In the genomic region with DNA sequence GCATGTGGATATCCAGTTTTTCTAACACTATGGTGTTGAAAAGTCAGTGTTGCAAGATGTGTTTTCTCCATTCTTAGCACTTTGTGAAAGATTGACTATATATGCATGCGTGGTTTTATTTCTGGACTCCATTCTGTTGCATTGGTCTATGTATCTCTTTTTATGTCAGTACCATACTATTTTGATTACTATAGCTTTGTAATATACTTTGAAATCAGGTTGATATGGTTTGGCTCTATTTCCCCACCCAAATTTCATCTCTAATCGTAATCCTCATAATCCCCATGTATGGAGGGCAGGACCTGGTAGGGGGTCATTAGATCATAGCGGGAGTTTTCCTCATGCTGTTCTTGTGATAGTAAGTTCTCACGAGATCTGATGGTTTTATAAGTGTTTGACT, we compare ENCODE assay signal across 3 cellular contexts.
A peak's percentile ranks its signal among the peaks of the same experiment; 100 is the strongest.
TF ChIP-seq lines count a peak whose summit lies in the region.

No MANE protein-coding gene starts in this region.

TF ChIP-seq in HepG2, 621 proteins besides CTCF, POLR2A, EP300 and RAD21:
- TF ChIP-seq, protein P1, sequence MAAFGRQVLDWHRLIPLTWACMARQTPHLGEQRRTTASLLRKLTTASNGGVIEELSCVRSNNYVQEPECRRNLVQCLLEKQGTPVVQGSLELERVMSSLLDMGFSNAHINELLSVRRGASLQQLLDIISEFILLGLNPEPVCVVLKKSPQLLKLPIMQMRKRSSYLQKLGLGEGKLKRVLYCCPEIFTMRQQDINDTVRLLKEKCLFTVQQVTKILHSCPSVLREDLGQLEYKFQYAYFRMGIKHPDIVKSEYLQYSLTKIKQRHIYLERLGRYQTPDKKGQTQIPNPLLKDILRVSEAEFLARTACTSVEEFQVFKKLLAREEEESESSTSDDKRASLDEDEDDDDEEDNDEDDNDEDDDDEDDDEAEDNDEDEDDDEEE (CRISPR knock-in tag; IDR thresholded peaks at IDR 0.05), result no peak
- TF ChIP-seq PHF20 (CRISPR knock-in tag; IDR thresholded peaks at IDR 0.05) (no peak), THYN1 (CRISPR knock-in tag; IDR thresholded peaks at IDR 0.05; ENCODE audit: borderline replicate concordance, low read depth) (no peak), ZNF644 (CRISPR knock-in tag; IDR thresholded peaks at IDR 0.05; ENCODE audit: low read depth) (no peak), ZNF749 (CRISPR knock-in tag; IDR thresholded peaks at IDR 0.05; ENCODE audit: borderline replicate concordance) (no peak), KDM2A (CRISPR knock-in tag; IDR thresholded peaks at IDR 0.05; ENCODE audit: borderline replicate concordance, low read depth) (no peak), ZNF615 (CRISPR knock-in tag; IDR thresholded peaks at IDR 0.05; ENCODE audit: borderline replicate concordance) (no peak)
- TF ChIP-seq, protein P2, sequence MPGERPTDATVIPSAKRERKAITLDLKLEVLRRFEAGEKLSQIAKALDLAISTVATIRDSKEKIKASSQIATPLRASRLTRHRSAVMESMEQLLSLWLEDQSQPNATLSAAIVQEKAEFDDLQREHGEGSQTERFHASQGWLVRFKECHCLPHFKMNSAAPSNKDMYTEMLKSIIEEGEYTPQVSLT (CRISPR knock-in tag; IDR thresholded peaks at IDR 0.05; ENCODE audit: borderline replicate concordance, low read depth), result no peak
- TF ChIP-seq, protein P3, sequence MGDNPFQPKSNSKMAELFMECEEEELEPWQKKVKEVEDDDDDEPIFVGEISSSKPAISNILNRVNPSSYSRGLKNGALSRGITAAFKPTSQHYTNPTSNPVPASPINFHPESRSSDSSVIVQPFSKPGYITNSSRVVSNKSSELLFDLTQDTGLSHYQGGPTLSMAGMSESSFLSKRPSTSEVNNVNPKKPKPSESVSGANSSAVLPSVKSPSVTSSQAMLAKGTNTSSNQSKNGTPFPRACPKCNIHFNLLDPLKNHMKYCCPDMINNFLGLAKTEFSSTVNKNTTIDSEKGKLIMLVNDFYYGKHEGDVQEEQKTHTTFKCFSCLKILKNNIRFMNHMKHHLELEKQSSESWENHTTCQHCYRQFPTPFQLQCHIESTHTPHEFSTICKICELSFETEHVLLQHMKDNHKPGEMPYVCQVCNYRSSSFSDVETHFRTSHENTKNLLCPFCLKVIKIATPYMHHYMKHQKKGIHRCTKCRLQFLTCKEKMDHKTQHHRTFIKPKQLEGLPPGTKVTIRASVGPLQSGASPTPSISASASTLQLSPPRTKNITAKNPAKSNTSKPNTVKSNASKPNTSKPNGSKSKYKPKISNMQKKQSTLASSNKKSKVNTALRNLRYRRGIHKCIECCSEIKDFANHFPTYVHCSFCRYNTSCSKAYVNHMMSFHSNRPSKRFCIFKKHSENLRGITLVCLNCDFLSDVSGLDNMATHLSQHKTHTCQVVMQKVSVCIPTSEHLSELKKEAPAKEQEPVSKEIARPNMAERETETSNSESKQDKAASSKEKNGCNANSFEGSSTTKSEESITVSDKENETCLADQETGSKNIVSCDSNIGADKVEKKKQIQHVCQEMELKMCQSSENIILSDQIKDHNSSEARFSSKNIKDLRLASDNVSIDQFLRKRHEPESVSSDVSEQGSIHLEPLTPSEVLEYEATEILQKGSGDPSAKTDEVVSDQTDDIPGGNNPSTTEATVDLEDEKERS (CRISPR knock-in tag; IDR thresholded peaks at IDR 0.05), result 0 out of 2 replicates have a peak, but pooled peaks have one; percentile 33
TF ChIP-seq in HepG2: peak in this region for 1.

TF ChIP-seq in HCT116, 20 proteins besides CTCF, POLR2A, EP300 and RAD21:
- TF ChIP-seq CBX3 (IDR thresholded peaks at IDR 0.05; ENCODE audit: low read depth), result peak; percentile 30; the same call in 1 of the 2 replicates
- no peak for TF ChIP-seq ZFX (IDR thresholded peaks at IDR 0.05)
- no peak for TF ChIP-seq EZH2phosphoT487 (IDR thresholded peaks at IDR 0.05; ENCODE audit: borderline replicate concordance)
- TF ChIP-seq TCF7L2 (IDR thresholded peaks at IDR 0.05; ENCODE audit: borderline replicate concordance, extremely low read depth, insufficient read depth, insufficient read length), result no peak
- TF ChIP-seq, protein P4, sequence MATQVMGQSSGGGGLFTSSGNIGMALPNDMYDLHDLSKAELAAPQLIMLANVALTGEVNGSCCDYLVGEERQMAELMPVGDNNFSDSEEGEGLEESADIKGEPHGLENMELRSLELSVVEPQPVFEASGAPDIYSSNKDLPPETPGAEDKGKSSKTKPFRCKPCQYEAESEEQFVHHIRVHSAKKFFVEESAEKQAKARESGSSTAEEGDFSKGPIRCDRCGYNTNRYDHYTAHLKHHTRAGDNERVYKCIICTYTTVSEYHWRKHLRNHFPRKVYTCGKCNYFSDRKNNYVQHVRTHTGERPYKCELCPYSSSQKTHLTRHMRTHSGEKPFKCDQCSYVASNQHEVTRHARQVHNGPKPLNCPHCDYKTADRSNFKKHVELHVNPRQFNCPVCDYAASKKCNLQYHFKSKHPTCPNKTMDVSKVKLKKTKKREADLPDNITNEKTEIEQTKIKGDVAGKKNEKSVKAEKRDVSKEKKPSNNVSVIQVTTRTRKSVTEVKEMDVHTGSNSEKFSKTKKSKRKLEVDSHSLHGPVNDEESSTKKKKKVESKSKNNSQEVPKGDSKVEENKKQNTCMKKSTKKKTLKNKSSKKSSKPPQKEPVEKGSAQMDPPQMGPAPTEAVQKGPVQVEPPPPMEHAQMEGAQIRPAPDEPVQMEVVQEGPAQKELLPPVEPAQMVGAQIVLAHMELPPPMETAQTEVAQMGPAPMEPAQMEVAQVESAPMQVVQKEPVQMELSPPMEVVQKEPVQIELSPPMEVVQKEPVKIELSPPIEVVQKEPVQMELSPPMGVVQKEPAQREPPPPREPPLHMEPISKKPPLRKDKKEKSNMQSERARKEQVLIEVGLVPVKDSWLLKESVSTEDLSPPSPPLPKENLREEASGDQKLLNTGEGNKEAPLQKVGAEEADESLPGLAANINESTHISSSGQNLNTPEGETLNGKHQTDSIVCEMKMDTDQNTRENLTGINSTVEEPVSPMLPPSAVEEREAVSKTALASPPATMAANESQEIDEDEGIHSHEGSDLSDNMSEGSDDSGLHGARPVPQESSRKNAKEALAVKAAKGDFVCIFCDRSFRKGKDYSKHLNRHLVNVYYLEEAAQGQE (IDR thresholded peaks at IDR 0.05; ENCODE audit: low read depth), result no peak
- no peak for TF ChIP-seq SP1 (IDR thresholded peaks at IDR 0.05; ENCODE audit: low read depth)
- no peak for TF ChIP-seq ELF1 (IDR thresholded peaks at IDR 0.05; ENCODE audit: borderline replicate concordance, low read depth)

TF ChIP-seq in K562, 482 proteins besides CTCF, POLR2A, EP300 and RAD21:
- TF ChIP-seq, protein P5, sequence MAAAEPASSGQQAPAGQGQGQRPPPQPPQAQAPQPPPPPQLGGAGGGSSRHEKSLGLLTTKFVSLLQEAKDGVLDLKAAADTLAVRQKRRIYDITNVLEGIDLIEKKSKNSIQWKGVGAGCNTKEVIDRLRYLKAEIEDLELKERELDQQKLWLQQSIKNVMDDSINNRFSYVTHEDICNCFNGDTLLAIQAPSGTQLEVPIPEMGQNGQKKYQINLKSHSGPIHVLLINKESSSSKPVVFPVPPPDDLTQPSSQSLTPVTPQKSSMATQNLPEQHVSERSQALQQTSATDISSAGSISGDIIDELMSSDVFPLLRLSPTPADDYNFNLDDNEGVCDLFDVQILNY (CRISPR knock-in tag; IDR thresholded peaks at IDR 0.05), result no peak
- TF ChIP-seq TRIM28 (IDR thresholded peaks at IDR 0.05) (0 out of 2 replicates have a peak, but pooled peaks have one; percentile 19), POLR3A (IDR thresholded peaks at IDR 0.05; ENCODE audit: borderline replicate concordance, extremely low read depth, insufficient read depth, insufficient read length) (no peak), RBM25 (IDR thresholded peaks at IDR 0.05; ENCODE audit: low read depth, low read length, severe bottlenecking) (peak; percentile 56)
- TF ChIP-seq, protein P6, sequence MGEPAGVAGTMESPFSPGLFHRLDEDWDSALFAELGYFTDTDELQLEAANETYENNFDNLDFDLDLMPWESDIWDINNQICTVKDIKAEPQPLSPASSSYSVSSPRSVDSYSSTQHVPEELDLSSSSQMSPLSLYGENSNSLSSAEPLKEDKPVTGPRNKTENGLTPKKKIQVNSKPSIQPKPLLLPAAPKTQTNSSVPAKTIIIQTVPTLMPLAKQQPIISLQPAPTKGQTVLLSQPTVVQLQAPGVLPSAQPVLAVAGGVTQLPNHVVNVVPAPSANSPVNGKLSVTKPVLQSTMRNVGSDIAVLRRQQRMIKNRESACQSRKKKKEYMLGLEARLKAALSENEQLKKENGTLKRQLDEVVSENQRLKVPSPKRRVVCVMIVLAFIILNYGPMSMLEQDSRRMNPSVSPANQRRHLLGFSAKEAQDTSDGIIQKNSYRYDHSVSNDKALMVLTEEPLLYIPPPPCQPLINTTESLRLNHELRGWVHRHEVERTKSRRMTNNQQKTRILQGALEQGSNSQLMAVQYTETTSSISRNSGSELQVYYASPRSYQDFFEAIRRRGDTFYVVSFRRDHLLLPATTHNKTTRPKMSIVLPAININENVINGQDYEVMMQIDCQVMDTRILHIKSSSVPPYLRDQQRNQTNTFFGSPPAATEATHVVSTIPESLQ (CRISPR knock-in tag; IDR thresholded peaks at IDR 0.05), result no peak
